11 cellular contexts compared by ENCODE assay signal in genomic region chr10:44879531-44879899, GRCh38. TPM values are rescaled to one million over a fixed set of nuclear protein-coding genes. Genes with fewer than 3 reads are reported as not detected.
DNase-seq lines count a peak whose midpoint lies in the region; ATAC-seq, FAIRE-seq and TF ChIP-seq lines count a peak whose summit lies in the region.
"Had no signal": no experiment of that assay in that cellular context is flagged by ENCODE, and none has a peak within 500 bp of the region (broad histone marks: within the 10 kb centered on the region; RNA-seq: fewer than 3 reads in every experiment).

No MANE protein-coding gene starts in this region.

- WGBS in smooth muscle cell (ENCODE audit: low lambda C conversion rate), result 61% methylated on average over 14 of the region's 14 CpGs

- H3K4me1 ChIP-seq in HUES6 (ENCODE audit: control insufficient read depth, insufficient read depth, low read length) (peaks cover 9% of the 10 kb centered on the region), kidney (ENCODE audit: control insufficient read depth in 1 of 2, insufficient read depth in 1 of 2, low read depth in 1 of 2, low read length in 2 of 2) (peaks cover 10 to 20% of the 10 kb centered on the region in 2 donors), smooth muscle cell (ENCODE audit: low read depth) (peaks cover 5% of the 10 kb centered on the region)

- no peak for FAIRE-seq in kidney (lab: Jason Lieb, UNC)

- H3K79me2 ChIP-seq in smooth muscle cell (ENCODE audit: low read depth), result no peaks in the 10 kb centered on the region

- TF ChIP-seq CTCF in brain microvascular endothelial cell (IDR thresholded peaks at IDR 0.05; ENCODE audit: low read depth, low read length, missing control alignments) (no peak), kidney (IDR thresholded peaks at IDR 0.05; ENCODE audit: borderline replicate concordance, extremely low read depth, insufficient read depth) (no peak), smooth muscle cell (IDR thresholded peaks at IDR 0.05; ENCODE audit: borderline replicate concordance, insufficient read depth, poor library complexity, severe bottlenecking) (no peak)

- H3K9me3 ChIP-seq in HUES6 (ENCODE audit: control insufficient read depth, insufficient read depth, low read depth, low read length) (no peaks in the 10 kb centered on the region), kidney (ENCODE audit: control insufficient read depth in 1 of 2, low read length in 2 of 2) (no peaks in the 10 kb centered on the region), smooth muscle cell (replicated peaks; ENCODE audit: low read depth) (no peaks in the 10 kb centered on the region)

- intact Hi-C loops in kidney (cut with DNase I), result no loop called here

- H2AFZ ChIP-seq in smooth muscle cell (ENCODE audit: low read depth), result peak overlapping the region; percentile 80

- H3K36me3 ChIP-seq in HUES6 (ENCODE audit: control insufficient read depth, insufficient read depth, low read length) (no peaks in the 10 kb centered on the region), brain microvascular endothelial cell (replicated peaks) (no peaks in the 10 kb centered on the region), kidney (ENCODE audit: control insufficient read depth in 1 of 2, insufficient read depth in 2 of 2, low read length in 2 of 2) (no peaks in the 10 kb centered on the region), smooth muscle cell (ENCODE audit: low read depth) (no peaks in the 10 kb centered on the region)

- H3K4me3 ChIP-seq in HUES6 (ENCODE audit: low read depth, low read length) (peak overlapping the region; percentile 58), brain microvascular endothelial cell (ENCODE audit: low read depth, low read length) (peak overlapping the region; percentile 48), kidney (ENCODE audit: low read length in 2 of 2) (peak overlapping the region; percentile 59 to 63), smooth muscle cell (peak overlapping the region; percentile 54)

- no peak for DNase-seq in brain microvascular endothelial cell
- DNase-seq in kidney, result no peak
- DNase-seq in smooth muscle cell (lab: John Stamatoyannopoulos, UW; ENCODE audit: unreplicated experiment), result no peak
- DNase-seq in midbrain (lab: John Stamatoyannopoulos, UW), result no peak
- no peak for DNase-seq in NCI-H1092 (lab: John Stamatoyannopoulos, UW)
- DNase-seq: central memory CD4-positive, alpha-beta T cell; NCI-H1417 treated with DMSO at 0.1 percent for 48 hours had no signal

- H3K27ac ChIP-seq in HUES6 (ENCODE audit: low read depth, low read length) (no peak overlapping the region), brain microvascular endothelial cell (no peak overlapping the region), kidney (ENCODE audit: low read depth in 2 of 2, low read length in 2 of 2) (no peak overlapping the region), smooth muscle cell (ENCODE audit: low read depth) (no peak overlapping the region)

- ATAC-seq in GM21528 (IDR thresholded peaks at IDR 0.05; ENCODE audit: low FRiP score, unreplicated experiment), result no peak
- no peak for ATAC-seq in HG03378 (IDR thresholded peaks at IDR 0.05; ENCODE audit: unreplicated experiment)

- H3K9ac ChIP-seq in HUES6 (ENCODE audit: low read length) (no peak overlapping the region), kidney (ENCODE audit: low read length in 2 of 2) (peak overlapping the region; percentile 42 to 57), smooth muscle cell (ENCODE audit: low read depth) (no peak overlapping the region)

- H4K20me1 ChIP-seq in smooth muscle cell (ENCODE audit: low read depth), result no peaks in the 10 kb centered on the region

- in situ Hi-C loops in brain microvascular endothelial cell (cut with HindIII; ENCODE audit: low pct_ligation_motif_present, low sequenced_read_pairs), result no loop called here

- no peaks in the 10 kb centered on the region for H3F3A ChIP-seq in smooth muscle cell (ENCODE audit: low read depth)

- H3K27me3 ChIP-seq in HUES6 (ENCODE audit: control insufficient read depth, insufficient read depth, low read length) (peaks cover 14% of the 10 kb centered on the region), brain microvascular endothelial cell (replicated peaks) (peaks cover 2% of the 10 kb centered on the region), smooth muscle cell (ENCODE audit: low read depth) (no peaks in the 10 kb centered on the region)

- peak overlapping the region; percentile 95 for H3K4me2 ChIP-seq in smooth muscle cell

RNA-seq across cellular contexts. Expression of gene TMEM72, which starts 31.6 kb away (rescaled TPM):
- total RNA-seq in kidney (19.3 TPM), smooth muscle cell (not detected in 2 replicates)
- polyA plus RNA-seq in kidney (ENCODE audit: insufficient read depth, low read depth, low replicate concordance) (127 TPM), smooth muscle cell (not detected in 2 replicates)
- total RNA-seq: mucosa of gallbladder had no signal

Comparison
In these comparisons a context has a peak if more than half of its experiments do, and no peak if none do; other contexts are left out.
1. H3K9ac ChIP-seq: peak in kidney (2 of 2); none in HUES6 (single experiment) and smooth muscle cell (single experiment).
2. RNA of gene TMEM72, which starts 31.6 kb away (total RNA-seq): 19.3 TPM in kidney (single experiment); not detected in smooth muscle cell; every median in the first group is over 10 times any median in the second.
3. Peak in every context shown above with its lines, with median percentiles within 50 percentile points of each other: H3K4me3 ChIP-seq.